9 cellular contexts compared by ENCODE assay signal in genomic region chr3:97764186-97765055, GRCh38.
DNase-seq lines count a peak whose midpoint lies in the region; ATAC-seq, FAIRE-seq and TF ChIP-seq lines count a peak whose summit lies in the region.
"Had no signal": no experiment of that assay in that cellular context is flagged by ENCODE, and none has a peak within 500 bp of the region (broad histone marks: within the 10 kb centered on the region; RNA-seq: fewer than 3 reads in every experiment).

Gene ARL6, plus strand, starts transcription at chr3:97764758. Its CDS starts 3,350 bp downstream, at chr3:97768108.

- peak; percentile 24 for FAIRE-seq in islet of Langerhans (lab: Jason Lieb, UNC)
- FAIRE-seq: TTC549 had no signal

- in situ Hi-C loops in GM18951 (cut with MboI; ENCODE audit: low sequenced_read_pairs, unreplicated experiment), result no loop called here

- peak; percentile 41 for DNase-seq in AG09319 (ENCODE audit: extremely low read depth, low read depth)
- peak; percentile 93 for DNase-seq in NCI-H2227 (lab: John Stamatoyannopoulos, UW; ENCODE audit: unreplicated experiment)
- peak; percentile 30 to 70 (median 52) for DNase-seq in activated CD4-positive, CD25-positive, alpha-beta regulatory T cell (lab: John Stamatoyannopoulos, UW)
- DNase-seq in central memory CD4-positive, alpha-beta T cell, result peak; percentile 75
- DNase-seq in stimulated activated CD4-positive, alpha-beta T cell treated with anti-CD3 and anti-CD28 coated beads, Interleukin-12 subunit alpha, Interleukin-12 subunit beta, amount 100 ng/mL, for 24 hours (ENCODE audit: low read depth in 2 of 2), result peak; percentile 51 to 64

- TF ChIP-seq POLR2A in GM18951 (IDR thresholded peaks at IDR 0.05; ENCODE audit: extremely low read depth, insufficient read depth, insufficient read length), result peak; percentile 68

- peak; percentile 94 for ATAC-seq in HG03175 (IDR thresholded peaks at IDR 0.05; ENCODE audit: unreplicated experiment)

- peak; percentile 23 for TF ChIP-seq CTCF in AG09319 (IDR thresholded peaks at IDR 0.05; ENCODE audit: low read depth, low read length)

Comparison
In these comparisons a context has a peak if more than half of its experiments do, and no peak if none do; other contexts are left out.
1. Peak in every context shown above with its lines: DNase-seq and ATAC-seq.
2. DNase-seq: peak in every context shown above with its lines; median percentile 93 in NCI-H2227; 75 in central memory CD4-positive, alpha-beta T cell; 58 in stimulated activated CD4-positive, alpha-beta T cell treated with anti-CD3 and anti-CD28 coated beads, Interleukin-12 subunit alpha, Interleukin-12 subunit beta, amount 100 ng/mL, for 24 hours; 52 in activated CD4-positive, CD25-positive, alpha-beta regulatory T cell; 41 in AG09319.